In the genomic region with DNA sequence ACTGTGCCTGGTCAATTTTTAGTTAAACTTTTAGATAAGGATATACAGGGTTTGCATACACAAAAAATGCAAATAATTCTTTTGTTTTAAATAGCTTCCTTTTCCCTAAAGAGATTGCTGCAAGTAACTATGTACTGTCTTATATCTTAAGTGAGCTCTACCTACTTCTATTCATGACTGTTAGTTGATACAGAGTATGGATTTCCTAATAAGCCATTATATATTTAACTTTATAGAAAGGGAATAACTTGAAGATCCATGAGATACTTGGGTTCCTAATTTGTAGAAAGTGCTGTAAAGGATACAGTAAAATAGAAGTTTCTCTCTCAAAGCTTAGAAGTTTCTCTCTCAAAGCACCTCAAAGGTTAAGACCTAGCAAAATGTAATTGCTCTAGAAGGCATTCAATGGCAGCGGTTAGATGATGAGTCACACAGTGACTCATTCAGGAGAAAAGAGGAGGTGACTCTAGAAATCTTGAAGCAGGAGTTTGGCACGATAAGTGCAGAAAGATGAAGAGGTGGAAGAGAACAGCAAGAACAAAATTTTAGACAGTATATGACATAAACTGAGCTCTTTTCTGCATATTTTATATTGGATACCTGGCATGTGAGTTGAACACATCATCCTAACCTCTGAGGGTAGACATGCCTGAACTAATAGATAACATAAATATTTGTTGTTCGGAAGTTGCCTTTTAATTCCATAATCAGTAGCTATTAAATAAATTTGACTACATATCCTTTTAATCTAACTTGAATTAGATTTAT, we compare ENCODE assay signal across 8 cellular contexts. TPM values are rescaled to one million over a fixed set of nuclear protein-coding genes. Genes with fewer than 3 reads are reported as not detected.
DNase-seq lines count a peak whose midpoint lies in the region; ATAC-seq and TF ChIP-seq lines count a peak whose summit lies in the region.

No MANE protein-coding gene starts in this region.

- TF ChIP-seq CTCF in MCF 10A (IDR thresholded peaks at IDR 0.05; ENCODE audit: unreplicated experiment) (no peak), breast epithelium (IDR thresholded peaks at IDR 0.05) (no peak), epithelial cell of esophagus (IDR thresholded peaks at IDR 0.05; ENCODE audit: insufficient read depth, low read depth, low read length, missing control alignments) (no peak), transverse colon (IDR thresholded peaks at IDR 0.05) (no peak), endothelial cell (IDR thresholded peaks at IDR 0.05; ENCODE audit: unreplicated experiment) (no peak)

- H3K27me3 ChIP-seq in breast epithelium: no peaks in the 10 kb centered on the region
- H3K27me3 ChIP-seq in transverse colon: no peaks in the 10 kb centered on the region

- H3K36me3 Mint-ChIP-seq in MCF 10A (ENCODE audit: insufficient read depth, unreplicated experiment): peaks cover 80% of the 10 kb centered on the region
- H3K36me3 Mint-ChIP-seq in endothelial cell (ENCODE audit: low read depth, unreplicated experiment): peaks cover 6% of the 10 kb centered on the region

- WGBS in transverse colon (ENCODE audit: low coverage in 1 of 2), 2 donors: 38 to 45% methylated on average over 3 of the region's 3 CpGs

- H3K27ac ChIP-seq in breast epithelium (peak overlapping the region in 1 of 2 donors; percentile 8), SK-N-MC (0 out of 2 replicates have a peak overlapping the region, but pooled peaks have one; percentile 32), transverse colon (peak overlapping the region in 2 of 4 donors; percentile 7 to 29)

- TF ChIP-seq POLR2A in breast epithelium (IDR thresholded peaks at IDR 0.05) (no peak), transverse colon (IDR thresholded peaks at IDR 0.05) (no peak)

- no peak overlapping the region for H3K4me3 ChIP-seq in breast epithelium
- no peak overlapping the region for H3K4me3 ChIP-seq in SK-N-MC
- no peak overlapping the region for H3K4me3 ChIP-seq in epithelial cell of esophagus (ENCODE audit: low read length)
- H3K4me3 ChIP-seq in transverse colon: no peak overlapping the region

- TF ChIP-seq EP300 in transverse colon (IDR thresholded peaks at IDR 0.05; ENCODE audit: low read depth): no peak

- DNase-seq in MCF 10A (ENCODE audit: unreplicated experiment): peak; percentile 94
- no peak for DNase-seq in breast epithelium (ENCODE audit: low spot score in 2 of 2)
- DNase-seq in SK-N-MC (ENCODE audit: low read depth, low spot score): no peak
- peak; percentile 87 for DNase-seq in epithelial cell of esophagus (ENCODE audit: low read depth)
- peak; percentile 33 for DNase-seq in stimulated activated CD8-positive, alpha-beta memory T cell treated with anti-CD3 and anti-CD28 coated beads, Interleukin-4, amount 100 ng/mL, for 48 hours
- no peak for DNase-seq in transverse colon
- DNase-seq in endothelial cell (ENCODE audit: low spot score): no peak

- in situ Hi-C loops in transverse colon (cut with MboI; ENCODE audit: low pct_ligation_motif_present in 1 of 4, low pct_unique_long_range_greater_than_20kb in 1 of 4, low sequenced_read_pairs in 3 of 4): loop anchor here in 3 of 4 donors (25.0 kb wide), 2 partner anchors 912 to 1487 kb away; partner anchors contain the start of genes AMACR (in 2 of the 3) and TARS1 (in 2 of the 3)

- BruUV-seq in MCF 10A (replicated peaks; lab: Mats Ljungman, UMichigan): no TSS peak

- no peak overlapping the region for H3K9ac ChIP-seq in SK-N-MC (ENCODE audit: insufficient read length)

- H3K36me3 ChIP-seq in breast epithelium: peaks cover 6% of the 10 kb centered on the region
- H3K36me3 ChIP-seq in SK-N-MC (ENCODE audit: insufficient read depth, low read length): peaks cover 84% of the 10 kb centered on the region
- peaks cover 0 to 44% (median 13%) of the 10 kb centered on the region in 4 donors for H3K36me3 ChIP-seq in transverse colon

- peak; percentile 58 for ATAC-seq in HG03066 (IDR thresholded peaks at IDR 0.05; ENCODE audit: low read depth, unreplicated experiment)

- H3K27ac Mint-ChIP-seq in MCF 10A (ENCODE audit: low read depth, unreplicated experiment): peak overlapping the region; percentile 46
- H3K27ac Mint-ChIP-seq in endothelial cell (ENCODE audit: unreplicated experiment): no peak overlapping the region

- POLR2A ChIA-PET in MCF 10A (lab: Yijun Ruan, JAX): interaction anchor here (0.6 to 3.7 kb wide), 5 partner anchors 9 to 1515 kb away, joined by 3 to 36 read pairs (median 3); partner anchors contain the start of genes BRIX1 and RAD1

- H3K4me1 Mint-ChIP-seq in MCF 10A (ENCODE audit: insufficient read depth, unreplicated experiment) (peaks cover 7% of the 10 kb centered on the region), endothelial cell (ENCODE audit: unreplicated experiment) (no peaks in the 10 kb centered on the region)

- peak overlapping the region; percentile 49 for H3K4me3 Mint-ChIP-seq in MCF 10A (ENCODE audit: unreplicated experiment)
- no peak overlapping the region for H3K4me3 Mint-ChIP-seq in endothelial cell (ENCODE audit: unreplicated experiment)

- CTCF ChIA-PET in MCF 10A (lab: Yijun Ruan, JAX): interaction anchor here (0.6 to 2.0 kb wide), 4 partner anchors 9 to 1536 kb away, joined by 3 to 7 read pairs (median 5); partner anchors contain the start of genes BRIX1 and RAD1

- H3K9me3 Mint-ChIP-seq in MCF 10A (ENCODE audit: unreplicated experiment) (no peaks in the 10 kb centered on the region), endothelial cell (ENCODE audit: unreplicated experiment) (no peaks in the 10 kb centered on the region)

- H3K4me1 ChIP-seq in breast epithelium: peaks cover 3 to 4% of the 10 kb centered on the region in 2 donors
- H3K4me1 ChIP-seq in transverse colon: peaks cover 0 to 12% (median 2%) of the 10 kb centered on the region in 4 donors

- no peaks in the 10 kb centered on the region for H3K9me3 ChIP-seq in breast epithelium
- H3K9me3 ChIP-seq in SK-N-MC (ENCODE audit: low read depth, low read length): no peaks in the 10 kb centered on the region
- H3K9me3 ChIP-seq in transverse colon: no peaks in the 10 kb centered on the region

- intact Hi-C loops in MCF 10A (cut with micrococcal nuclease) (no loop called here), breast epithelium (cut with DNase I; ENCODE audit: low total_unique reads) (no loop called here), transverse colon (cut with DNase I; ENCODE audit: low total_unique reads) (no loop called here)

- H3K27me3 Mint-ChIP-seq in MCF 10A (ENCODE audit: insufficient read depth, unreplicated experiment) (no peaks in the 10 kb centered on the region), endothelial cell (ENCODE audit: unreplicated experiment) (no peaks in the 10 kb centered on the region)

RNA-seq across cellular contexts. Expression of gene DNAJC21, which starts 5.5 kb away (rescaled TPM):
- total RNA-seq in MCF 10A (2022): 62.3 and 64.6 TPM in 2 replicates
- 10 to 100 TPM; 33.8 to 39.8 (median 36.9) TPM for total RNA-seq in breast epithelium
- total RNA-seq in transverse colon: 10 to 100 TPM; 12.7 to 34.8 (median 26.6) TPM
- 36.8 TPM for total RNA-seq in endothelial cell (ENCODE audit: unreplicated experiment)

RNA-seq across cellular contexts. Expression of gene BRIX1, which starts 8.4 kb away (rescaled TPM):
- total RNA-seq in MCF 10A (2022) (36.0 and 50.8 TPM in 2 replicates), breast epithelium (10 to 100 TPM; 18.2 to 28.8 (median 23.7) TPM), transverse colon (10 to 100 TPM in 2 of 4 donors, 1 to 10 TPM in 2; 1.5 to 15.6 (median 7.5) TPM), endothelial cell (ENCODE audit: unreplicated experiment) (21.2 TPM)

RNA-seq across cellular contexts. Expression of gene RAD1, which starts 8.6 kb away (rescaled TPM):
- total RNA-seq in MCF 10A (2022) (16.7 and 17.2 TPM in 2 replicates), breast epithelium (10 to 100 TPM; 12.8 to 23.3 (median 18.7) TPM), transverse colon (10 to 100 TPM in 3 of 4 donors, 1 to 10 TPM in 1; 9.0 to 14.4 (median 11.6) TPM), endothelial cell (ENCODE audit: unreplicated experiment) (15.2 TPM)

Comparison
In these comparisons a context has a peak if more than half of its experiments do, and no peak if none do; other contexts are left out.
1. DNase-seq: peak in MCF 10A (single experiment), epithelial cell of esophagus (single experiment) and stimulated activated CD8-positive, alpha-beta memory T cell treated with anti-CD3 and anti-CD28 coated beads, Interleukin-4, amount 100 ng/mL, for 48 hours (single experiment); none in breast epithelium (0 of 2), SK-N-MC (single experiment), transverse colon (single experiment) and endothelial cell (single experiment).